Comparison of ENCODE assay signal across 1 cellular context in the genomic region with DNA sequence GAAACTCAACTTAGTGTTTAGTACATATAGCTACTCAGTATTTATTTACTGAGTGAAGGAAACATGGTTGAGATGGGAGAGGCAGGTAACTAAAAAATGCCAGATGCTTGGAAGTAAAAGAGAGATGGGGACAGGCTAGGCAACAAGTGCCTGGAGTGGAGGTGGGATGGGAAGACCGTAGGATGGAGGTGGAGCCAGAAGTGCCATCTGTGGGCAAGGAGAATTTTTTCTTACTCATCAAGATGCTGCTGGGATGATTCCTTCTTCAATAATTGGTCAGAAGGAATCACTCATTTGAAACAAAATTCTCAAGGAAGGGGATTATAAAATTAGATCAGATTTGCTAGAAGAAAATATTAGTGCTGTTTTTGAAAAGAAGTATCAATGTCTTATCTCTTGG.
TF ChIP-seq lines count a peak whose summit lies in the region.

No MANE protein-coding gene starts in this region.

TF ChIP-seq in SK-N-SH treated with all-trans-retinoic acid at 6 μM for 48 hours, 23 proteins besides CTCF, POLR2A, EP300 and RAD21 (continued from another document):
- TF ChIP-seq, protein P1, sequence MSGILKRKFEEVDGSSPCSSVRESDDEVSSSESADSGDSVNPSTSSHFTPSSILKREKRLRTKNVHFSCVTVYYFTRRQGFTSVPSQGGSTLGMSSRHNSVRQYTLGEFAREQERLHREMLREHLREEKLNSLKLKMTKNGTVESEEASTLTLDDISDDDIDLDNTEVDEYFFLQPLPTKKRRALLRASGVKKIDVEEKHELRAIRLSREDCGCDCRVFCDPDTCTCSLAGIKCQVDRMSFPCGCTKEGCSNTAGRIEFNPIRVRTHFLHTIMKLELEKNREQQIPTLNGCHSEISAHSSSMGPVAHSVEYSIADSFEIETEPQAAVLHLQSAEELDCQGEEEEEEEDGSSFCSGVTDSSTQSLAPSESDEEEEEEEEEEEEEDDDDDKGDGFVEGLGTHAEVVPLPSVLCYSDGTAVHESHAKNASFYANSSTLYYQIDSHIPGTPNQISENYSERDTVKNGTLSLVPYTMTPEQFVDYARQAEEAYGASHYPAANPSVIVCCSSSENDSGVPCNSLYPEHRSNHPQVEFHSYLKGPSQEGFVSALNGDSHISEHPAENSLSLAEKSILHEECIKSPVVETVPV (CRISPR knock-in tag; IDR thresholded peaks at IDR 0.05) = no peak
- no peak for TF ChIP-seq TCF4 (CRISPR knock-in tag; IDR thresholded peaks at IDR 0.05; ENCODE audit: borderline replicate concordance)
- TF ChIP-seq, protein P2, sequence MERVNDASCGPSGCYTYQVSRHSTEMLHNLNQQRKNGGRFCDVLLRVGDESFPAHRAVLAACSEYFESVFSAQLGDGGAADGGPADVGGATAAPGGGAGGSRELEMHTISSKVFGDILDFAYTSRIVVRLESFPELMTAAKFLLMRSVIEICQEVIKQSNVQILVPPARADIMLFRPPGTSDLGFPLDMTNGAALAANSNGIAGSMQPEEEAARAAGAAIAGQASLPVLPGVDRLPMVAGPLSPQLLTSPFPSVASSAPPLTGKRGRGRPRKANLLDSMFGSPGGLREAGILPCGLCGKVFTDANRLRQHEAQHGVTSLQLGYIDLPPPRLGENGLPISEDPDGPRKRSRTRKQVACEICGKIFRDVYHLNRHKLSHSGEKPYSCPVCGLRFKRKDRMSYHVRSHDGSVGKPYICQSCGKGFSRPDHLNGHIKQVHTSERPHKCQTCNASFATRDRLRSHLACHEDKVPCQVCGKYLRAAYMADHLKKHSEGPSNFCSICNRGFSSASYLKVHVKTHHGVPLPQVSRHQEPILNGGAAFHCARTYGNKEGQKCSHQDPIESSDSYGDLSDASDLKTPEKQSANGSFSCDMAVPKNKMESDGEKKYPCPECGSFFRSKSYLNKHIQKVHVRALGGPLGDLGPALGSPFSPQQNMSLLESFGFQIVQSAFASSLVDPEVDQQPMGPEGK (CRISPR knock-in tag; IDR thresholded peaks at IDR 0.05; ENCODE audit: borderline replicate concordance) = no peak
- TF ChIP-seq GLIS3 (CRISPR knock-in tag; IDR thresholded peaks at IDR 0.05) = no peak
TF ChIP-seq in SK-N-SH treated with all-trans-retinoic acid at 6 μM for 48 hours: peak in this region for 0.
